10 cellular contexts compared by ENCODE assay signal in the genomic region with DNA sequence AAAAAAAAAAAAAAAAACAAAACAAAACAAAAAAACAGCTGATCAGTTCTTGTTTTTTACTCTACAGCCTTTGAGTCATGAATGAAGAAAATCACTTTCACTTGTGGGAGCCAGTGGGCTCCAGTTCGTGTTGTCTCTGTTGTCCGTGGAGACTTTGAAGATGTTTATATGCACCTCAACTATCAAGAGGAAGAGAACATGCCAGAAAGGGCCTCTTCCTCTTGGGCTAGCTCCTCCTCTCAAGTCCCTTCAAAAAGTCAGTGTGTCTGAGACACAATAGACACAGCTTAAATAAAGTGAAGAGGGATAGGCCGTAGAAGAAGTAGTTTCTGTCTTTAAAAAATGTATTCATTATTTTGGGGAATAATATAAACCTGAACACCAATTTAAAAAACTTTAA.
A peak's percentile ranks its signal among the peaks of the same experiment; 100 is the strongest.
DNase-seq lines count a peak whose midpoint lies in the region; ATAC-seq and TF ChIP-seq lines count a peak whose summit lies in the region.
"Had no signal": no experiment of that assay in that cellular context is flagged by ENCODE, and none has a peak within 500 bp of the region (broad histone marks: within the 10 kb centered on the region; RNA-seq: fewer than 3 reads in every experiment).

No MANE protein-coding gene starts in this region.

- H3K4me2 ChIP-seq in BLaER1 (peak overlapping the region; percentile 78), OCI-LY7 (ENCODE audit: low read length) (peak overlapping the region; percentile 30)

- no peaks in the 10 kb centered on the region for H3K36me3 ChIP-seq in BLaER1
- H3K36me3 ChIP-seq in OCI-LY7 (ENCODE audit: insufficient read depth, low read length): no peaks in the 10 kb centered on the region
- H3K36me3 ChIP-seq: tibial nerve had no signal

- CTCF ChIA-PET in OCI-LY7 (lab: Charles Lee; ENCODE audit: unreplicated experiment): no interaction called here

- H3K9ac ChIP-seq in BLaER1: peak overlapping the region; percentile 68; the same call in 1 of the 2 replicates

- no TSS peak for BruUV-seq in OCI-LY7 (replicated peaks; lab: Mats Ljungman, UMichigan)

- H4K20me1 ChIP-seq in BLaER1 (no peaks in the 10 kb centered on the region), OCI-LY7 (ENCODE audit: insufficient read depth, low read length) (no peaks in the 10 kb centered on the region)

- H3K4me1 ChIP-seq in BLaER1 (peaks cover 70% of the 10 kb centered on the region), OCI-LY7 (ENCODE audit: insufficient read depth, low read length, poor library complexity, severe bottlenecking) (peaks cover 23% of the 10 kb centered on the region)
- H3K4me1 ChIP-seq: tibial nerve had no signal

- POLR2A ChIA-PET in OCI-LY7 (lab: Charles Lee): interaction anchor here (1.1 kb wide), 1 partner anchor 389 kb away, joined by 5 read pairs; no protein-coding TSS in a partner anchor

- peak overlapping the region; percentile 91 for H2AFZ ChIP-seq in OCI-LY7 (ENCODE audit: low read length)

- TF ChIP-seq CTCF in OCI-LY7 (conservative IDR thresholded peaks at IDR 0.05; ENCODE audit: low read length) (no peak), foreskin fibroblast (IDR thresholded peaks at IDR 0.05; ENCODE audit: low read depth, low read length) (no peak)

- H3K4me3 Mint-ChIP-seq in activated naive CD8-positive, alpha-beta T cell treated with anti-CD3 and anti-CD28 coated beads, Interleukin-2, amount 50 U/mL, for 24 hours: peak overlapping the region; percentile 34

- peak overlapping the region; percentile 90 for H3K27ac ChIP-seq in BLaER1
- peak overlapping the region; percentile 42 for H3K27ac ChIP-seq in OCI-LY7 (ENCODE audit: low read depth, low read length, poor library complexity, severe bottlenecking)
- H3K27ac ChIP-seq: tibial nerve had no signal

- H3K27me3 ChIP-seq in BLaER1: no peaks in the 10 kb centered on the region
- H3K27me3 ChIP-seq: tibial nerve had no signal

- no peaks in the 10 kb centered on the region for H3K9me3 Mint-ChIP-seq in activated naive CD8-positive, alpha-beta T cell treated with anti-CD3 and anti-CD28 coated beads, Interleukin-2, amount 50 U/mL, for 24 hours

- ATAC-seq in GM19438 (IDR thresholded peaks at IDR 0.05; ENCODE audit: low read depth, unreplicated experiment): peak; percentile 34
- peak; percentile 30 for ATAC-seq in activated naive CD8-positive, alpha-beta T cell treated with anti-CD3 and anti-CD28 coated beads, Interleukin-2, amount 50 U/mL, for 24 hours

- peak; percentile 44 for DNase-seq in OCI-LY7 (ENCODE audit: low spot score)
- no peak for DNase-seq in activated naive CD8-positive, alpha-beta T cell treated with anti-CD3 and anti-CD28 coated beads, Interleukin-2, amount 50 U/mL, for 24 hours
- no peak for DNase-seq in DMS153 treated with DMSO at 0.1 percent for 48 hours (lab: John Stamatoyannopoulos, UW; ENCODE audit: unreplicated experiment)
- DNase-seq in AG08395 (ENCODE audit: low spot score): no peak
- no peak for DNase-seq in foreskin fibroblast
- DNase-seq in DMS153 (lab: John Stamatoyannopoulos, UW): no peak
- DNase-seq: Calu3 had no signal

- peaks cover 38% of the 10 kb centered on the region for H3K4me1 Mint-ChIP-seq in activated naive CD8-positive, alpha-beta T cell treated with anti-CD3 and anti-CD28 coated beads, Interleukin-2, amount 50 U/mL, for 24 hours

- H3K27me3 Mint-ChIP-seq in activated naive CD8-positive, alpha-beta T cell treated with anti-CD3 and anti-CD28 coated beads, Interleukin-2, amount 50 U/mL, for 24 hours: no peaks in the 10 kb centered on the region

- peak overlapping the region; percentile 14; the same call in 1 of the 2 replicates for H3K4me3 ChIP-seq in BLaER1
- no peak overlapping the region for H3K4me3 ChIP-seq in OCI-LY7 (ENCODE audit: low read depth, low read length, poor library complexity, severe bottlenecking)
- H3K4me3 ChIP-seq in foreskin fibroblast (ENCODE audit: low read depth in 1 of 2, low read length in 2 of 2): no peak overlapping the region
- H3K4me3 ChIP-seq: tibial nerve had no signal

- H3K9me3 ChIP-seq in BLaER1 (no peaks in the 10 kb centered on the region), OCI-LY7 (ENCODE audit: low read length) (no peaks in the 10 kb centered on the region)

- intact Hi-C loops in OCI-LY7 (cut with micrococcal nuclease; ENCODE audit: unreplicated experiment): no loop called here

- H3K36me3 Mint-ChIP-seq in activated naive CD8-positive, alpha-beta T cell treated with anti-CD3 and anti-CD28 coated beads, Interleukin-2, amount 50 U/mL, for 24 hours (ENCODE audit: low read depth): no peaks in the 10 kb centered on the region

- no peaks in the 10 kb centered on the region for H3K79me2 ChIP-seq in OCI-LY7 (ENCODE audit: insufficient read depth, low read depth, low read length)

- no peaks in the 10 kb centered on the region for H3K9me2 ChIP-seq in OCI-LY7 (ENCODE audit: insufficient read depth, low read length)

- H3K27ac Mint-ChIP-seq in activated naive CD8-positive, alpha-beta T cell treated with anti-CD3 and anti-CD28 coated beads, Interleukin-2, amount 50 U/mL, for 24 hours: peak overlapping the region; percentile 46
